1 cellular context compared by ENCODE assay signal in the genomic region with DNA sequence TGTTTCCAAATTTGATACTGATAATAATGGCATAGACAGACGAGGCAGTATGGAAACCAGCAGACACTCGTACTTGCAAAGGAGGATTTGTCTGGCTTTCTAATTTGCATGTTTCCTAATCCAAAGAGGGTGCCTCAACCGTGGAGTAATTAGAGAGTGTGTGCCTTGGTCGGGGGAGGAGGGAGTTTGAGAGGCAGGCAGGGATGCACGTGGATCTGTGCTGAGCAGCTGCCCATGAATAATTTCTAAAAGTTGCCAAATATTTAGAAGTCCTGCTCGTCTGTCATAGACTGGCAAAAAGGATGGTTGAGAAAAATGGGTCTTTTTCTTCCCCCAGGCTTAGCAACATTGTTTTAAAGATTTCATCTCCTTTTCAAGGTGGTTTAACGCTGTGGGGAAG.
TF ChIP-seq lines count a peak whose summit lies in the region.

No MANE protein-coding gene starts in this region.

TF ChIP-seq in GM23338, 12 proteins besides CTCF, POLR2A, EP300 and RAD21 (continued from another document):
- TF ChIP-seq, protein P1, sequence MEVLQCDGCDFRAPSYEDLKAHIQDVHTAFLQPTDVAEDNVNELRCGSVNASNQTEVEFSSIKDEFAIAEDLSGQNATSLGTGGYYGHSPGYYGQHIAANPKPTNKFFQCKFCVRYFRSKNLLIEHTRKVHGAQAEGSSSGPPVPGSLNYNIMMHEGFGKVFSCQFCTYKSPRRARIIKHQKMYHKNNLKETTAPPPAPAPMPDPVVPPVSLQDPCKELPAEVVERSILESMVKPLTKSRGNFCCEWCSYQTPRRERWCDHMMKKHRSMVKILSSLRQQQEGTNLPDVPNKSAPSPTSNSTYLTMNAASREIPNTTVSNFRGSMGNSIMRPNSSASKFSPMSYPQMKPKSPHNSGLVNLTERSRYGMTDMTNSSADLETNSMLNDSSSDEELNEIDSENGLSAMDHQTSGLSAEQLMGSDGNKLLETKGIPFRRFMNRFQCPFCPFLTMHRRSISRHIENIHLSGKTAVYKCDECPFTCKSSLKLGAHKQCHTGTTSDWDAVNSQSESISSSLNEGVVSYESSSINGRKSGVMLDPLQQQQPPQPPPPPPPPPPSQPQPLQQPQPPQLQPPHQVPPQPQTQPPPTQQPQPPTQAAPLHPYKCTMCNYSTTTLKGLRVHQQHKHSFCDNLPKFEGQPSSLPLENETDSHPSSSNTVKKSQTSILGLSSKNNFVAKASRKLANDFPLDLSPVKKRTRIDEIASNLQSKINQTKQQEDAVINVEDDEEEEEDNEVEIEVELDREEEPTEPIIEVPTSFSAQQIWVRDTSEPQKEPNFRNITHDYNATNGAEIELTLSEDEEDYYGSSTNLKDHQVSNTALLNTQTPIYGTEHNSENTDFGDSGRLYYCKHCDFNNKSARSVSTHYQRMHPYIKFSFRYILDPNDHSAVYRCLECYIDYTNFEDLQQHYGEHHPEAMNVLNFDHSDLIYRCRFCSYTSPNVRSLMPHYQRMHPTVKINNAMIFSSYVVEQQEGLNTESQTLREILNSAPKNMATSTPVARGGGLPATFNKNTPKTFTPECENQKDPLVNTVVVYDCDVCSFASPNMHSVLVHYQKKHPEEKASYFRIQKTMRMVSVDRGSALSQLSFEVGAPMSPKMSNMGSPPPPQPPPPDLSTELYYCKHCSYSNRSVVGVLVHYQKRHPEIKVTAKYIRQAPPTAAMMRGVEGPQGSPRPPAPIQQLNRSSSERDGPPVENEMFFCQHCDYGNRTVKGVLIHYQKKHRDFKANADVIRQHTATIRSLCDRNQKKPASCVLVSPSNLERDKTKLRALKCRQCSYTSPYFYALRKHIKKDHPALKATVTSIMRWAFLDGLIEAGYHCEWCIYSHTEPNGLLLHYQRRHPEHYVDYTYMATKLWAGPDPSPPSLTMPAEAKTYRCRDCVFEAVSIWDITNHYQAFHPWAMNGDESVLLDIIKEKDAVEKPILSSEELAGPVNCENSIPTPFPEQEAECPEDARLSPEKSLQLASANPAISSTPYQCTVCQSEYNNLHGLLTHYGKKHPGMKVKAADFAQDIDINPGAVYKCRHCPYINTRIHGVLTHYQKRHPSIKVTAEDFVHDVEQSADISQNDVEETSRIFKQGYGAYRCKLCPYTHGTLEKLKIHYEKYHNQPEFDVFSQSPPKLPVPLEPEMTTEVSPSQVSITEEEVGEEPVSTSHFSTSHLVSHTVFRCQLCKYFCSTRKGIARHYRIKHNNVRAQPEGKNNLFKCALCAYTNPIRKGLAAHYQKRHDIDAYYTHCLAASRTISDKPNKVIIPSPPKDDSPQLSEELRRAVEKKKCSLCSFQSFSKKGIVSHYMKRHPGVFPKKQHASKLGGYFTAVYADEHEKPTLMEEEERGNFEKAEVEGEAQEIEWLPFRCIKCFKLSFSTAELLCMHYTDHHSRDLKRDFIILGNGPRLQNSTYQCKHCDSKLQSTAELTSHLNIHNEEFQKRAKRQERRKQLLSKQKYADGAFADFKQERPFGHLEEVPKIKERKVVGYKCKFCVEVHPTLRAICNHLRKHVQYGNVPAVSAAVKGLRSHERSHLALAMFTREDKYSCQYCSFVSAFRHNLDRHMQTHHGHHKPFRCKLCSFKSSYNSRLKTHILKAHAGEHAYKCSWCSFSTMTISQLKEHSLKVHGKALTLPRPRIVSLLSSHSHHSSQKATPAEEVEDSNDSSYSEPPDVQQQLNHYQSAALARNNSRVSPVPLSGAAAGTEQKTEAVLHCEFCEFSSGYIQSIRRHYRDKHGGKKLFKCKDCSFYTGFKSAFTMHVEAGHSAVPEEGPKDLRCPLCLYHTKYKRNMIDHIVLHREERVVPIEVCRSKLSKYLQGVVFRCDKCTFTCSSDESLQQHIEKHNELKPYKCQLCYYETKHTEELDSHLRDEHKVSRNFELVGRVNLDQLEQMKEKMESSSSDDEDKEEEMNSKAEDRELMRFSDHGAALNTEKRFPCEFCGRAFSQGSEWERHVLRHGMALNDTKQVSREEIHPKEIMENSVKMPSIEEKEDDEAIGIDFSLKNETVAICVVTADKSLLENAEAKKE (CRISPR knock-in tag; IDR thresholded peaks at IDR 0.05), result no peak
- TF ChIP-seq EZH2phosphoT487 (IDR thresholded peaks at IDR 0.05; ENCODE audit: unreplicated experiment) (no peak), ZNF331 (CRISPR knock-in tag; IDR thresholded peaks at IDR 0.05; ENCODE audit: low read depth) (no peak), STAT1 (IDR thresholded peaks at IDR 0.05; ENCODE audit: unreplicated experiment) (no peak), POLR2AphosphoS5 (IDR thresholded peaks at IDR 0.05; ENCODE audit: low read depth) (no peak), NANOG (IDR thresholded peaks at IDR 0.05; ENCODE audit: borderline replicate concordance) (no peak), EZH2 (IDR thresholded peaks at IDR 0.05; ENCODE audit: low read depth, unreplicated experiment) (no peak), ZNF114 (CRISPR knock-in tag; IDR thresholded peaks at IDR 0.05) (no peak), CREB1 (CRISPR knock-in tag; IDR thresholded peaks at IDR 0.05; ENCODE audit: low read depth) (no peak)
- TF ChIP-seq, protein P2, sequence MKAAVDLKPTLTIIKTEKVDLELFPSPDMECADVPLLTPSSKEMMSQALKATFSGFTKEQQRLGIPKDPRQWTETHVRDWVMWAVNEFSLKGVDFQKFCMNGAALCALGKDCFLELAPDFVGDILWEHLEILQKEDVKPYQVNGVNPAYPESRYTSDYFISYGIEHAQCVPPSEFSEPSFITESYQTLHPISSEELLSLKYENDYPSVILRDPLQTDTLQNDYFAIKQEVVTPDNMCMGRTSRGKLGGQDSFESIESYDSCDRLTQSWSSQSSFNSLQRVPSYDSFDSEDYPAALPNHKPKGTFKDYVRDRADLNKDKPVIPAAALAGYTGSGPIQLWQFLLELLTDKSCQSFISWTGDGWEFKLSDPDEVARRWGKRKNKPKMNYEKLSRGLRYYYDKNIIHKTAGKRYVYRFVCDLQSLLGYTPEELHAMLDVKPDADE (IDR thresholded peaks at IDR 0.05), result no peak
- TF ChIP-seq, protein P3, sequence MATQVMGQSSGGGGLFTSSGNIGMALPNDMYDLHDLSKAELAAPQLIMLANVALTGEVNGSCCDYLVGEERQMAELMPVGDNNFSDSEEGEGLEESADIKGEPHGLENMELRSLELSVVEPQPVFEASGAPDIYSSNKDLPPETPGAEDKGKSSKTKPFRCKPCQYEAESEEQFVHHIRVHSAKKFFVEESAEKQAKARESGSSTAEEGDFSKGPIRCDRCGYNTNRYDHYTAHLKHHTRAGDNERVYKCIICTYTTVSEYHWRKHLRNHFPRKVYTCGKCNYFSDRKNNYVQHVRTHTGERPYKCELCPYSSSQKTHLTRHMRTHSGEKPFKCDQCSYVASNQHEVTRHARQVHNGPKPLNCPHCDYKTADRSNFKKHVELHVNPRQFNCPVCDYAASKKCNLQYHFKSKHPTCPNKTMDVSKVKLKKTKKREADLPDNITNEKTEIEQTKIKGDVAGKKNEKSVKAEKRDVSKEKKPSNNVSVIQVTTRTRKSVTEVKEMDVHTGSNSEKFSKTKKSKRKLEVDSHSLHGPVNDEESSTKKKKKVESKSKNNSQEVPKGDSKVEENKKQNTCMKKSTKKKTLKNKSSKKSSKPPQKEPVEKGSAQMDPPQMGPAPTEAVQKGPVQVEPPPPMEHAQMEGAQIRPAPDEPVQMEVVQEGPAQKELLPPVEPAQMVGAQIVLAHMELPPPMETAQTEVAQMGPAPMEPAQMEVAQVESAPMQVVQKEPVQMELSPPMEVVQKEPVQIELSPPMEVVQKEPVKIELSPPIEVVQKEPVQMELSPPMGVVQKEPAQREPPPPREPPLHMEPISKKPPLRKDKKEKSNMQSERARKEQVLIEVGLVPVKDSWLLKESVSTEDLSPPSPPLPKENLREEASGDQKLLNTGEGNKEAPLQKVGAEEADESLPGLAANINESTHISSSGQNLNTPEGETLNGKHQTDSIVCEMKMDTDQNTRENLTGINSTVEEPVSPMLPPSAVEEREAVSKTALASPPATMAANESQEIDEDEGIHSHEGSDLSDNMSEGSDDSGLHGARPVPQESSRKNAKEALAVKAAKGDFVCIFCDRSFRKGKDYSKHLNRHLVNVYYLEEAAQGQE (IDR thresholded peaks at IDR 0.05; ENCODE audit: unreplicated experiment), result no peak
